Comparison of ENCODE assay signal across 20 cellular contexts in the genomic region with DNA sequence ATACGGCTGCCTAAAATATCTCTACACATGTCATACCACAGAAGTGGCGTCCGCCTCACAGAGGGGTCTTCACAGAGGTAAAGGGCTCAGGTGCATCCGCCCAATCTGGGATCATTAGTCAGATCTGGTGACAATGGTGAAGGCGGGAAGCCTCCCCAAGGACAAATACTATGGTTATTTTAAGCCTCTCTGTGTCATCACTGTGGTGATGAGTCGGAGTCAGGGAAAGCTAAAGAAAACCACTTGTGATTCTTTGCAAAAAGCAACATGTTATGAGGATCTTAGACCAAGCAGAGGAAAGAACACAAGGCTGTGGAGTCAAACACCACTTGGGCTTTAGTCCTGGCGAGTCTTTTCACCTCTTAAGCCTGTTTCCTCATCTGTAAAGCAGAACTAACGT.
DNase-seq lines count a peak whose midpoint lies in the region; ATAC-seq and TF ChIP-seq lines count a peak whose summit lies in the region.
"Had no signal": no experiment of that assay in that cellular context is flagged by ENCODE, and none has a peak within 500 bp of the region (broad histone marks: within the 10 kb centered on the region; RNA-seq: fewer than 3 reads in every experiment).

No MANE protein-coding gene starts in this region.

- H3K27me3 ChIP-seq in dorsolateral prefrontal cortex (no peaks in the 10 kb centered on the region), neural progenitor cell (no peaks in the 10 kb centered on the region)
- H3K27me3 ChIP-seq: gastrocnemius medialis, pancreas had no signal

- peak overlapping the region; percentile 57 for H2AFZ ChIP-seq in neural progenitor cell (replicated peaks)

- no peaks in the 10 kb centered on the region for H3F3A ChIP-seq in neural progenitor cell (ENCODE audit: low read depth)

- H3K9ac ChIP-seq in neural progenitor cell, result no peak overlapping the region

- no peak overlapping the region for H3K4me3 Mint-ChIP-seq in stimulated activated naive CD8-positive, alpha-beta T cell treated with anti-CD3 and anti-CD28 coated beads, Interleukin-15, amount 100 ng/mL, for 72 hours
- no peak overlapping the region for H3K4me3 Mint-ChIP-seq in neural progenitor cell
- no peak overlapping the region for H3K4me3 Mint-ChIP-seq in stimulated activated naive B cell treated with anti-CD40 and anti-IgM and Interleukin-4, amounts not matched to agents 10 μg/mL and 1 μg/mL and 100 μg/mL, for 72 hours
- H3K4me3 Mint-ChIP-seq: effector memory CD8-positive, alpha-beta T cell; immature natural killer cell; stimulated activated naive CD8-positive, alpha-beta T cell treated with anti-CD3 and anti-CD28 coated beads, Interleukin-15, Interleukin-2, amounts not matched to agents 100 ng/mL and 50 ng/mL, for 24 hours had no signal

- H3K4me1 Mint-ChIP-seq in stimulated activated naive CD8-positive, alpha-beta T cell treated with anti-CD3 and anti-CD28 coated beads, Interleukin-15, amount 100 ng/mL, for 72 hours, result peaks cover 9% of the 10 kb centered on the region
- H3K4me1 Mint-ChIP-seq in neural progenitor cell, result peaks cover under 1% of the 10 kb centered on the region
- no peaks in the 10 kb centered on the region for H3K4me1 Mint-ChIP-seq in stimulated activated naive B cell treated with anti-CD40 and anti-IgM and Interleukin-4, amounts not matched to agents 10 μg/mL and 1 μg/mL and 100 μg/mL, for 72 hours
- H3K4me1 Mint-ChIP-seq: immature natural killer cell had no signal

- H3K27me3 Mint-ChIP-seq in stimulated activated naive CD8-positive, alpha-beta T cell treated with anti-CD3 and anti-CD28 coated beads, Interleukin-15, amount 100 ng/mL, for 72 hours, result peaks cover 10% of the 10 kb centered on the region
- peaks cover 13% of the 10 kb centered on the region for H3K27me3 Mint-ChIP-seq in neural progenitor cell (ENCODE audit: insufficient read depth, low read depth)
- peaks cover 0 to 4% of the 10 kb centered on the region in 2 donors for H3K27me3 Mint-ChIP-seq in stimulated activated naive B cell treated with anti-CD40 and anti-IgM and Interleukin-4, amounts not matched to agents 10 μg/mL and 1 μg/mL and 100 μg/mL, for 72 hours

- no peak overlapping the region for H3K4me3 ChIP-seq in dorsolateral prefrontal cortex
- H3K4me3 ChIP-seq in neural progenitor cell, result no peak overlapping the region
- H3K4me3 ChIP-seq: gastrocnemius medialis, pancreas, spleen had no signal

- peak; percentile 50 for ATAC-seq in stimulated activated naive CD8-positive, alpha-beta T cell treated with anti-CD3 and anti-CD28 coated beads, Interleukin-15, Interleukin-2, amounts not matched to agents 100 U/mL and 50 U/mL, for 24 hours
- no peak for ATAC-seq in stimulated activated naive CD8-positive, alpha-beta T cell treated with anti-CD3 and anti-CD28 coated beads, Interleukin-15, amount 100 ng/mL, for 72 hours
- no peak for ATAC-seq in stimulated activated naive B cell treated with anti-CD40 and anti-IgM and Interleukin-4, amounts not matched to agents 10 μg/mL and 1 μg/mL and 100 μg/mL, for 72 hours (replicated peaks)
- ATAC-seq in HG02623 (IDR thresholded peaks at IDR 0.05; ENCODE audit: unreplicated experiment), result no peak
- ATAC-seq: effector memory CD8-positive, alpha-beta T cell; gastrocnemius medialis had no signal

- H3K36me3 ChIP-seq in neural progenitor cell, result no peaks in the 10 kb centered on the region
- H3K36me3 ChIP-seq: gastrocnemius medialis, pancreas, spleen, WERI-Rb-1 had no signal

- H3K4me1 ChIP-seq in neural progenitor cell, result no peaks in the 10 kb centered on the region
- H3K4me1 ChIP-seq: gastrocnemius medialis, pancreas, spleen had no signal

- no peak overlapping the region for H3K4me2 ChIP-seq in neural progenitor cell

- TF ChIP-seq CTCF in dorsolateral prefrontal cortex (IDR thresholded peaks at IDR 0.05 in 54 of 56, conservative IDR thresholded peaks at IDR 0.05 in 2 of 56; ENCODE audit: low read depth in 1 of 56, partially characterized antibody in 56 of 56) (no peak), neural progenitor cell (IDR thresholded peaks at IDR 0.05) (no peak)

- no peak overlapping the region for H3K27ac Mint-ChIP-seq in stimulated activated naive CD8-positive, alpha-beta T cell treated with anti-CD3 and anti-CD28 coated beads, Interleukin-15, amount 100 ng/mL, for 72 hours
- H3K27ac Mint-ChIP-seq in neural progenitor cell, result no peak overlapping the region
- H3K27ac Mint-ChIP-seq in stimulated activated naive B cell treated with anti-CD40 and anti-IgM and Interleukin-4, amounts not matched to agents 10 μg/mL and 1 μg/mL and 100 μg/mL, for 72 hours, result no peak overlapping the region
- H3K27ac Mint-ChIP-seq: activated T-helper 2 cell treated with anti-CD3 and anti-CD28 coated beads, Interferon-gamma antibody, Interleukin-2, Interleukin-4, amounts not matched to agents 10 μg/mL and 5 μg/mL and 100 μg/mL, durations not matched to agents 14 hours and 24 hours and 36 hours; effector memory CD8-positive, alpha-beta T cell; immature natural killer cell; stimulated activated naive CD8-positive, alpha-beta T cell treated with anti-CD3 and anti-CD28 coated beads, Interleukin-15, Interleukin-2, amounts not matched to agents 100 ng/mL and 50 ng/mL, for 24 hours had no signal

- H3K9me3 Mint-ChIP-seq in stimulated activated naive CD8-positive, alpha-beta T cell treated with anti-CD3 and anti-CD28 coated beads, Interleukin-15, amount 100 ng/mL, for 72 hours, result no peaks in the 10 kb centered on the region
- no peaks in the 10 kb centered on the region for H3K9me3 Mint-ChIP-seq in neural progenitor cell
- H3K9me3 Mint-ChIP-seq in stimulated activated naive B cell treated with anti-CD40 and anti-IgM and Interleukin-4, amounts not matched to agents 10 μg/mL and 1 μg/mL and 100 μg/mL, for 72 hours, result peaks cover 1 to 10% of the 10 kb centered on the region in 2 donors
- H3K9me3 Mint-ChIP-seq: activated T-helper 2 cell treated with anti-CD3 and anti-CD28 coated beads, Interferon-gamma antibody, Interleukin-2, Interleukin-4, amounts not matched to agents 10 μg/mL and 5 μg/mL and 100 μg/mL, durations not matched to agents 14 hours and 24 hours and 36 hours; immature natural killer cell; stimulated activated naive CD8-positive, alpha-beta T cell treated with anti-CD3 and anti-CD28 coated beads, Interleukin-15, Interleukin-2, amounts not matched to agents 100 ng/mL and 50 ng/mL, for 24 hours had no signal

- H3K79me2 ChIP-seq in neural progenitor cell (ENCODE audit: low read depth), result no peaks in the 10 kb centered on the region

- H3K9me3 ChIP-seq in neural progenitor cell (ENCODE audit: low read depth), result no peaks in the 10 kb centered on the region
- H3K9me3 ChIP-seq: gastrocnemius medialis, pancreas, spleen had no signal

- H4K20me1 ChIP-seq in neural progenitor cell (ENCODE audit: low read depth), result no peaks in the 10 kb centered on the region

- H3K36me3 Mint-ChIP-seq in neural progenitor cell, result no peaks in the 10 kb centered on the region
- no peaks in the 10 kb centered on the region for H3K36me3 Mint-ChIP-seq in stimulated activated naive B cell treated with anti-CD40 and anti-IgM and Interleukin-4, amounts not matched to agents 10 μg/mL and 1 μg/mL and 100 μg/mL, for 72 hours
- H3K36me3 Mint-ChIP-seq: immature natural killer cell had no signal

- peak overlapping the region in 58 of 59 donors; percentile 7 to 92 (median 77) for H3K27ac ChIP-seq in dorsolateral prefrontal cortex
- H3K27ac ChIP-seq in neural progenitor cell, result no peak overlapping the region
- H3K27ac ChIP-seq: gastrocnemius medialis, pancreas, WERI-Rb-1 had no signal

- intact Hi-C loops in dorsolateral prefrontal cortex (cut with DNase I) (no loop called here), cardiac septum (cut with DNase I) (no loop called here)

- no peak for DNase-seq in stimulated activated naive CD8-positive, alpha-beta T cell treated with anti-CD3 and anti-CD28 coated beads, Interleukin-15, Interleukin-2, amounts not matched to agents 100 U/mL and 50 U/mL, for 24 hours
- no peak for DNase-seq in stimulated activated naive CD8-positive, alpha-beta T cell treated with anti-CD3 and anti-CD28 coated beads, Interleukin-15, amount 100 ng/mL, for 72 hours
- DNase-seq in dorsolateral prefrontal cortex (peak in 2 of 10 donors; percentile 22 to 26), neural progenitor cell (ENCODE audit: low spot score) (no peak), HT-29 (ENCODE audit: low spot score) (no peak), cardiac septum (ENCODE audit: low spot score) (no peak)
- DNase-seq in stimulated activated naive B cell treated with anti-CD40 and anti-IgM and Interleukin-4, amounts not matched to agents 10 μg/mL and 1 μg/mL and 100 μg/mL, for 72 hours, result no peak
- DNase-seq: activated CD8-positive, alpha-beta memory T cell treated with anti-CD3 and anti-CD28 coated beads for 24 hours; COR-L47; effector memory CD8-positive, alpha-beta T cell; gastrocnemius medialis; immature natural killer cell; NCI-H446; pancreas; spleen; SW 1271; WERI-Rb-1 had no signal
